Comparison of ENCODE assay signal across 31 cellular contexts in the genomic region with DNA sequence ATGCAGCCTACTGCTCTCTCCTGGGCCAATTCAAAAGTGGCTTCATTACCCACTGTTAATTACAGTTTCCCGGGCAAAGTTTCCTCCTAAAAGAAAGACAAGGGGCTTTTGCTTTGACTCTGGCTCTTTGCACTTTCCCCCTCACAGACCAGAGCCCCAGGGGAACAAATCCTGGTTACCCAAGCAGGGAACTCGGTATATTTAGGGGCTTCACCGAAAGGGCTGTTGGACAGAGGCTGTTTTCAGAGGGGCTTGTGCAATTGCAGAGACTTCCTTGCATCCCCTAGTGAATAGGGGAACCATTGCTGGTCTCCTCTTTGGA. TPM values are rescaled to one million over a fixed set of nuclear protein-coding genes. Genes with fewer than 3 reads are reported as not detected.
"Had no signal": no experiment of that assay in that cellular context is flagged by ENCODE, and none has a peak within 500 bp of the region (broad histone marks: within the 10 kb centered on the region; RNA-seq: fewer than 3 reads in every experiment).

No MANE protein-coding gene starts in this region.

- H3K9me3 ChIP-seq: ascending aorta, Peyer's patch had no signal

- H3K36me3 ChIP-seq: ascending aorta, Peyer's patch had no signal

- H3K4me3 ChIP-seq: ascending aorta, Peyer's patch had no signal

- H3K4me1 ChIP-seq: Peyer's patch had no signal

- DNase-seq: activated CD4-positive, alpha-beta T cell treated with anti-CD3 and anti-CD28 coated beads, Interleukin-2, amount 10 ng/mL, durations not matched to agents 24 days and 14 days; activated CD4-positive, alpha-beta T cell treated with anti-CD3 and anti-CD28 coated beads, Interleukin-2, amount 50 U/mL, for 48 hours; activated CD4-positive, CD25-positive, alpha-beta regulatory T cell treated with anti-CD3 and anti-CD28 coated beads, Interleukin-2, amount 50 U/mL, for 72 hours; activated CD8-positive, alpha-beta memory T cell treated with anti-CD3 and anti-CD28 coated beads, Interleukin-2, amount 10 ng/mL, durations not matched to agents 7 days and 5 days; activated effector memory CD4-positive, alpha-beta T cell treated with Interleukin-2 at 50 U/mL for 16 hours; activated naive CD4-positive, alpha-beta T cell; activated T-cell treated with anti-CD3 and anti-CD28 coated beads, Interleukin-2, amount 50 U/mL, for 24 hours; amniotic stem cell; cerebellar nuclear complex; KG1; NCI-H1092; NCI-H1417; NCI-H1694; NCI-H2029; NCI-H2107; NCI-H2171 treated with DMSO at 0.1 percent for 48 hours; NCI-H226; NCI-H526 treated with DMSO at 0.1 percent for 48 hours; NCI-H82; NK-92 treated with Interleukin-12 subunit alpha and Interleukin-12 subunit beta, amount 100 ng/mL, for 24 hours; OCI-M1; Right ventricle myocardium superior had no signal

- H3K27me3 ChIP-seq: ascending aorta, Peyer's patch had no signal

- H3K27ac ChIP-seq: ascending aorta, Peyer's patch, RWPE1 had no signal

- ATAC-seq: activated CD8-positive, alpha-beta memory T cell treated with anti-CD3 and anti-CD28 coated beads, Interleukin-2, amount 10 ng/mL, durations not matched to agents 7 days and 5 days; WTC11 had no signal

RNA-seq across cellular contexts. Expression of gene CPA1, which starts 7.0 kb away (rescaled TPM):
- total RNA-seq: activated CD4-positive, alpha-beta T cell treated with anti-CD3 and anti-CD28 coated beads, Interleukin-2, amount 10 ng/mL, durations not matched to agents 24 days and 14 days; activated CD8-positive, alpha-beta memory T cell treated with anti-CD3 and anti-CD28 coated beads, Interleukin-2, amount 10 ng/mL, durations not matched to agents 7 days and 5 days; activated T-helper 1 cell treated with anti-CD3 and anti-CD28 coated beads, Interleukin-12 subunit alpha, Interleukin-12 subunit beta, Interleukin-2, Interleukin-4 antibody, amounts not matched to agents 30 ng/mL and 10 ng/mL and 1 ng/mL, durations not matched to agents 14 hours and 24 hours and 36 hours; ascending aorta; cardiac septum; M059J; NCI-H460; Peyer's patch; Right ventricle myocardium superior; SK-MEL-5 had no signal

RNA-seq across cellular contexts. Expression of gene CPA5, which starts 42.7 kb away (rescaled TPM):
- total RNA-seq: ascending aorta, cardiac septum, M059J, NCI-H460, Peyer's patch, Right ventricle myocardium superior, SK-MEL-5, WTC11 had no signal
